ENCODE assay signal across 10 cellular contexts in the genomic region with DNA sequence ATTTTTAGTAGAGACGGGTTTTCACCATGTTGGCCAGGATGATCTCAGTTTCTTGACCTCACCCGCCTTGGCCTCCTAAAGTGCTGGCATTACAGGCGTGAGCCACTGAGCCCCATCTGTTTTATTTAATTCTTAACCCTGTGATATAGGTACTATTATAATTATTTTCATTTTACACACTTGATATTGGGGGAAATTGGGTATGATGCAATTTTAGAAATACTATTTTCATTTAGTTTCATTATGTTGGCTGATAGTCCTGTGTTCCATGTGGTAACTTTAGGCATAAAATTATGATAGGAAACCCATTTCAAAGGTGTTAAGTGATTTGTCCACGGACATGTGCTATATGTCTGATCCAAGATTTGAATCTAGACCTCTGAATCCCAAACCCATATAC.
"Had no signal": no experiment of that assay in that cellular context is flagged by ENCODE, and none has a peak within 500 bp of the region (broad histone marks: within the 10 kb centered on the region; RNA-seq: fewer than 3 reads in every experiment).

No MANE protein-coding gene starts in this region.

- H3K4me2 ChIP-seq: GM23338, KMS-11 had no signal

- H3K27ac ChIP-seq: HL-60, KMS-11 had no signal

- H3K9ac ChIP-seq: KMS-11 had no signal

- DNase-seq: H9, HCEC 1CT, HFFc6, KBM-7 had no signal

- ATAC-seq: GM23338, HepG2 had no signal

- H3K4me3 ChIP-seq: GM23338 had no signal

- H2AFZ ChIP-seq: GM23338 had no signal

- FAIRE-seq: H1, H54, HepG2 had no signal
